In genomic region chr6:43635387-43636311, GRCh38 we compare ENCODE assay signal across 1 cellular context.
A peak's percentile ranks its signal among the peaks of the same experiment; 100 is the strongest.
TF ChIP-seq lines count a peak whose summit lies in the region.

TSS of gene MAD2L1BP (plus strand) at chr6:43635840. CDS start at chr6:43635876, 36 bp downstream.

TF ChIP-seq in K562, 482 proteins besides CTCF, POLR2A, EP300 and RAD21 (continued from another document):
- TF ChIP-seq AFF1 (IDR thresholded peaks at IDR 0.05; ENCODE audit: low read depth in 1 of 2, partially characterized antibody in 2 of 2) = peak; percentile 85 to 92
- no peak for TF ChIP-seq ZEB2 (IDR thresholded peaks at IDR 0.05)
- TF ChIP-seq SNAPC5 (CRISPR knock-in tag; IDR thresholded peaks at IDR 0.05) = no peak
- peak; percentile 47 to 95 for TF ChIP-seq MLLT1 (IDR thresholded peaks at IDR 0.05)
- peak; percentile 31 to 41; a peak in 3 of 4 replicates for TF ChIP-seq FOXK2 (conservative IDR thresholded peaks at IDR 0.05 in 1 of 2, IDR thresholded peaks at IDR 0.05 in 1 of 2; ENCODE audit: low read depth in 2 of 2)
- no peak for TF ChIP-seq ATF1 (CRISPR knock-in tag; IDR thresholded peaks at IDR 0.05)
- TF ChIP-seq ATF1 (tag; IDR thresholded peaks at IDR 0.05) = peak; percentile 83
- TF ChIP-seq HCFC1 (IDR thresholded peaks at IDR 0.05; ENCODE audit: low read depth, low read length) = peak; percentile 64
- no peak for TF ChIP-seq BRF2 (IDR thresholded peaks at IDR 0.05; ENCODE audit: borderline replicate concordance, insufficient read depth, insufficient read length)
- no peak for TF ChIP-seq KAT8 (IDR thresholded peaks at IDR 0.05; ENCODE audit: low read depth)
- TF ChIP-seq NFRKB (IDR thresholded peaks at IDR 0.05; ENCODE audit: low read depth) = peak; percentile 97
- TF ChIP-seq TAF7 (tag; IDR thresholded peaks at IDR 0.05) = peak; percentile 75
- TF ChIP-seq ZC3H4 (CRISPR knock-in tag; IDR thresholded peaks at IDR 0.05; ENCODE audit: borderline replicate concordance) = no peak
- peak; percentile 72; the same call in 1 of the 2 replicates for TF ChIP-seq FOXP1 (CRISPR knock-in tag; IDR thresholded peaks at IDR 0.05)
- TF ChIP-seq PURB (CRISPR knock-in tag; IDR thresholded peaks at IDR 0.05; ENCODE audit: low read depth) = no peak
- TF ChIP-seq ZNF217 (CRISPR knock-in tag; IDR thresholded peaks at IDR 0.05) = no peak
- no peak for TF ChIP-seq ZNF184 (CRISPR knock-in tag; IDR thresholded peaks at IDR 0.05)
- no peak for TF ChIP-seq KHSRP (IDR thresholded peaks at IDR 0.05)
- TF ChIP-seq SMARCB1 (IDR thresholded peaks at IDR 0.05; ENCODE audit: insufficient read length, low read depth) = peak; percentile 77
- no peak for TF ChIP-seq ZFPM2 (CRISPR knock-in tag; IDR thresholded peaks at IDR 0.05)
- TF ChIP-seq FOXA3 (CRISPR knock-in tag; conservative IDR thresholded peaks at IDR 0.05 in 1 of 2, IDR thresholded peaks at IDR 0.05 in 1 of 2) = no peak; a peak in 1 of 4 replicates
- TF ChIP-seq ZNF75A (CRISPR knock-in tag; IDR thresholded peaks at IDR 0.05) = no peak
- no peak for TF ChIP-seq ADNP (tag; IDR thresholded peaks at IDR 0.05)
- TF ChIP-seq ETV5 (CRISPR knock-in tag; IDR thresholded peaks at IDR 0.05; ENCODE audit: low read depth) = peak; percentile 99
- TF ChIP-seq ZNF408 (CRISPR knock-in tag; IDR thresholded peaks at IDR 0.05; ENCODE audit: low read depth) = no peak
- peak; percentile 55; the same call in 1 of the 2 replicates for TF ChIP-seq TOE1 (IDR thresholded peaks at IDR 0.05; ENCODE audit: borderline replicate concordance)
- TF ChIP-seq TOE1 (CRISPR knock-in tag; IDR thresholded peaks at IDR 0.05; ENCODE audit: borderline replicate concordance, low read depth) = peak; percentile 91; the same call in 1 of the 2 replicates
- no peak for TF ChIP-seq ZNF282 (CRISPR knock-in tag; IDR thresholded peaks at IDR 0.05)
- TF ChIP-seq ZNF143 (CRISPR knock-in tag; IDR thresholded peaks at IDR 0.05) = peak; percentile 88
- peak; percentile 84 for TF ChIP-seq BRD4 (IDR thresholded peaks at IDR 0.05)
- TF ChIP-seq MYC (IDR thresholded peaks at IDR 0.05; ENCODE audit: low read depth, low read length) = peak; percentile 84
- TF ChIP-seq MYC (CRISPR knock-in tag; IDR thresholded peaks at IDR 0.05; ENCODE audit: borderline replicate concordance, low read depth) = peak; percentile 77; the same call in 1 of the 2 replicates
- TF ChIP-seq ARID3A (IDR thresholded peaks at IDR 0.05; ENCODE audit: borderline replicate concordance, low read depth, low read length) = no peak
- TF ChIP-seq KLF10 (CRISPR knock-in tag; IDR thresholded peaks at IDR 0.05) = no peak
- no peak for TF ChIP-seq XRCC3 (IDR thresholded peaks at IDR 0.05)
- peak; percentile 81; the same call in 1 of the 2 replicates for TF ChIP-seq PHB (CRISPR knock-in tag; IDR thresholded peaks at IDR 0.05)
- TF ChIP-seq TSHZ1 (CRISPR knock-in tag; IDR thresholded peaks at IDR 0.05) = no peak
- no peak for TF ChIP-seq BMI1 (IDR thresholded peaks at IDR 0.05; ENCODE audit: low read length)
- peak; percentile 97 for TF ChIP-seq POLR2B (IDR thresholded peaks at IDR 0.05; ENCODE audit: low read depth, partially characterized antibody)
- no peak for TF ChIP-seq PPARD (CRISPR knock-in tag; IDR thresholded peaks at IDR 0.05)
- TF ChIP-seq NR1H2 (CRISPR knock-in tag; IDR thresholded peaks at IDR 0.05) = peak; percentile 93; the same call in 1 of the 2 replicates
- 0 out of 2 replicates have a peak, but pooled peaks have one; percentile 72 for TF ChIP-seq ZBED1 (IDR thresholded peaks at IDR 0.05)
- peak; percentile 64 for TF ChIP-seq NFIC (IDR thresholded peaks at IDR 0.05)
- no peak for TF ChIP-seq SETDB1 (IDR thresholded peaks at IDR 0.05; ENCODE audit: low read length)
- TF ChIP-seq ZNF134 (CRISPR knock-in tag; conservative IDR thresholded peaks at IDR 0.05) = no peak
- TF ChIP-seq E2F8 (IDR thresholded peaks at IDR 0.05; ENCODE audit: low read depth, partially characterized antibody) = peak; percentile 89
- TF ChIP-seq SREBF1 (IDR thresholded peaks at IDR 0.05; ENCODE audit: borderline replicate concordance, low read depth, low read length) = no peak
- TF ChIP-seq OTX1 (CRISPR knock-in tag; IDR thresholded peaks at IDR 0.05) = no peak; the same call in 1 of the 2 replicates
- TF ChIP-seq RFX5 (IDR thresholded peaks at IDR 0.05; ENCODE audit: low read depth, low read length) = no peak
- 0 out of 2 replicates have a peak, but pooled peaks have one; percentile 26 for TF ChIP-seq TARDBP (IDR thresholded peaks at IDR 0.05)
- peak; percentile 86; the same call in 1 of the 2 replicates for TF ChIP-seq GTF2E2 (tag; IDR thresholded peaks at IDR 0.05)
- TF ChIP-seq ESRRB (CRISPR knock-in tag; IDR thresholded peaks at IDR 0.05; ENCODE audit: borderline replicate concordance) = no peak; the same call in 1 of the 2 replicates
- TF ChIP-seq U2AF2 (optimal IDR thresholded peaks at IDR 0.05; ENCODE audit: low read depth, low read length) = no peak
- peak; percentile 93 for TF ChIP-seq KLF1 (tag; IDR thresholded peaks at IDR 0.05)
- TF ChIP-seq TRIM25 (IDR thresholded peaks at IDR 0.05; ENCODE audit: borderline replicate concordance) = peak; percentile 73; the same call in 1 of the 2 replicates
